In the genomic region with DNA sequence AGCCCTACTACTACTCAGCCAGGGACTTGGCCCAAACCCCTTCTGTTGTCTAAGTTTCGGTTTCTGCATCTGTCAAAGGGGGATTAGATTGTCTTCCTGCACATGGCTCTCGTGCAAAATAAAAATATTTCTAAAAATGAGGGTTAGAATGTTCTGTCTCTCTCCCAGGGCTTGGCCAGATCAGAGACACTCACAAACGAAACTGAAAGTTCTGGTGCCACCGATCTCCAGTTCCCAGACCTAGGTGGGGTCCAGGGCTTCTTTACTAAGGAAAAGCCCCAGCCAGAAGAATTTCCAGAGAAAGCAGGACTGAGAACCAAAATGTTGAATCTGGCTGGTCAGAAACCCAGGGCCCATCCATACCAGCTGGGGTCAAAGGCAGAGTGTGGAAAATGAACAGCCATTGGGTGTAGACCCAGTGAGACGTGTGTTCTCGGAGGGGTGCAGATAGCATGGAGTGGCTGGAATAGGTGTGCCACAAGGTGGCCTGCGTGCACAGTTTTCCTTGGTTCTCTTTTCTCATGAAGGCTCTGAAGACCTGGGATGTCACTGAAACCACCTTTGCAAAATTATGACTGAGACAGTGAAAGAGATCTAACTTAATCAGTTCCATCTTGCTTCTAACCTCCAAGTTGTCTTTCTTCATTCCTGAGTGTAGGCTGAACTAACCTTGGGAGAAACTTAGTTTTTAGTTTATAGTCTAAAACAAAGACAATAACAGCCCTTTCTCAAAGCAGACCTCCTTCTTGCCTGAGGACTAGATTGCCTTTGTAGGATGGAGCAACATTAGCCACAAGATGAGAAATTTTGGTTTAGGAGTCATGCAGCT, we compare ENCODE assay signal across 9 cellular contexts. TPM values are rescaled to one million over a fixed set of nuclear protein-coding genes. Genes with fewer than 3 reads are reported as not detected.
A peak's percentile ranks its signal among the peaks of the same experiment; 100 is the strongest.
DNase-seq lines count a peak whose midpoint lies in the region; ATAC-seq and TF ChIP-seq lines count a peak whose summit lies in the region.
"Had no signal": no experiment of that assay in that cellular context is flagged by ENCODE, and none has a peak within 500 bp of the region (broad histone marks: within the 10 kb centered on the region; RNA-seq: fewer than 3 reads in every experiment).

No MANE protein-coding gene starts in this region.

- TF ChIP-seq CTCF in stomach (IDR thresholded peaks at IDR 0.05): peak in 5 of 7 experiments; percentile 13 to 40 (median 31)

- CTCF ChIA-PET in activated CD4-positive, alpha-beta T cell treated with anti-CD3 and anti-CD28 coated beads for 36 hours (lab: Charles Lee): interaction anchor here (0.7 to 1.2 kb wide), 2 partner anchors 71 to 402 kb away, joined by 3 to 4 read pairs; no protein-coding TSS in a partner anchor

- DNase-seq in activated CD4-positive, alpha-beta T cell treated with anti-CD3 and anti-CD28 coated beads for 36 hours: peak; percentile 46
- DNase-seq in activated CD4-positive, alpha-beta T cell treated with anti-CD3 and anti-CD28 coated beads for 4 hours: no peak
- DNase-seq in RPMI7951 (ENCODE audit: low read depth) (peak; percentile 42), erythroblast (lab: John Stamatoyannopoulos, UW) (peak; percentile 16 to 40), stomach (peak; percentile 52), EL (no peak), GDM1 (lab: John Stamatoyannopoulos, UW) (no peak)
- DNase-seq in stimulated activated CD4-positive, alpha-beta T cell treated with anti-CD3 and anti-CD28 coated beads, Interleukin-2, amount 100 ng/mL, for 48 hours: no peak

- intact Hi-C loops in activated CD4-positive, alpha-beta T cell treated with anti-CD3 and anti-CD28 coated beads for 36 hours (cut with DNase I, micrococcal nuclease): no loop called here
- intact Hi-C loops in stomach (cut with DNase I; ENCODE audit: low total_unique reads): no loop called here

- POLR2A ChIA-PET in activated CD4-positive, alpha-beta T cell treated with anti-CD3 and anti-CD28 coated beads for 36 hours (lab: Charles Lee): interaction anchor here (0.6 to 1.4 kb wide), 2 partner anchors 11 to 38 kb away, joined by 3 to 5 read pairs; no protein-coding TSS in a partner anchor

- peaks cover 39% of the 10 kb centered on the region for H3K4me1 Mint-ChIP-seq in activated CD4-positive, alpha-beta T cell treated with anti-CD3 and anti-CD28 coated beads for 36 hours

- H3K27ac ChIP-seq in stomach: peak overlapping the region; percentile 23 to 87 (median 77)

- H3K27me3 Mint-ChIP-seq in activated CD4-positive, alpha-beta T cell treated with anti-CD3 and anti-CD28 coated beads for 36 hours: no peaks in the 10 kb centered on the region

- no peaks in the 10 kb centered on the region for H3K36me3 ChIP-seq in stomach

- H3K36me3 Mint-ChIP-seq in activated CD4-positive, alpha-beta T cell treated with anti-CD3 and anti-CD28 coated beads for 36 hours (ENCODE audit: low read depth): no peaks in the 10 kb centered on the region

- TF ChIP-seq EP300 in stomach (IDR thresholded peaks at IDR 0.05): no peak

- peaks cover 31 to 56% (median 45%) of the 10 kb centered on the region in 4 donors for H3K4me1 ChIP-seq in stomach

- WGBS in stomach, 5 donors: 18 to 26% (median 22%) methylated on average over 7 of the region's 7 CpGs

- peak; percentile 11 for ATAC-seq in activated CD4-positive, alpha-beta T cell treated with anti-CD3 and anti-CD28 coated beads for 36 hours

- H3K9me3 Mint-ChIP-seq in activated CD4-positive, alpha-beta T cell treated with anti-CD3 and anti-CD28 coated beads for 36 hours (ENCODE audit: low read depth): no peaks in the 10 kb centered on the region

- TF ChIP-seq POLR2A in erythroblast (IDR thresholded peaks at IDR 0.05; ENCODE audit: low read length) (no peak), stomach (IDR thresholded peaks at IDR 0.05) (no peak)

- peak overlapping the region; percentile 82 for H3K27ac Mint-ChIP-seq in activated CD4-positive, alpha-beta T cell treated with anti-CD3 and anti-CD28 coated beads for 36 hours

- peak overlapping the region; percentile 36 to 47 (median 40) for H3K4me3 ChIP-seq in stomach

- H3K9me3 ChIP-seq in stomach: no peaks in the 10 kb centered on the region

- no peaks in the 10 kb centered on the region for H3K27me3 ChIP-seq in stomach

- peak overlapping the region; percentile 61 for H3K4me3 Mint-ChIP-seq in activated CD4-positive, alpha-beta T cell treated with anti-CD3 and anti-CD28 coated beads for 36 hours

RNA-seq across cellular contexts. Expression of gene SLC23A1, which starts 2.2 kb away (rescaled TPM):
- total RNA-seq in activated CD4-positive, alpha-beta T cell treated with anti-CD3 and anti-CD28 coated beads for 36 hours: under 1 TPM; 0.43 to 0.53 TPM
- total RNA-seq in RPMI7951 (2014; rRNA removed; shearing (Covaris generic)): not detected in 2 replicates
- under 1 TPM in 1 of 5 donors, not detected in 4; 0.37 TPM for total RNA-seq in stomach
- not detected for polyA plus RNA-seq in stomach
- polyA plus RNA-seq: BJ had no signal

RNA-seq across cellular contexts. Expression of gene MZB1, which starts 4.4 kb away (rescaled TPM):
- total RNA-seq in activated CD4-positive, alpha-beta T cell treated with anti-CD3 and anti-CD28 coated beads for 36 hours: 1 to 10 TPM; 7.8 to 9.8 TPM
- total RNA-seq in RPMI7951 (2014; rRNA removed; shearing (Covaris generic)): not detected in 2 replicates
- 10 to 100 TPM in 1 of 5 donors, 1 to 10 TPM in 3, not detected in 1; 1.1 to 15.8 (median 1.5) TPM for total RNA-seq in stomach
- 10 to 100 TPM in 2 of 3 donors, 1 to 10 TPM in 1; 7.6 to 14.1 (median 11.1) TPM for polyA plus RNA-seq in stomach
- polyA plus RNA-seq: BJ had no signal

RNA-seq across cellular contexts. Expression of gene PROB1, which starts 9.6 kb away (rescaled TPM):
- 1 to 10 TPM; 3.2 TPM for total RNA-seq in activated CD4-positive, alpha-beta T cell treated with anti-CD3 and anti-CD28 coated beads for 36 hours
- total RNA-seq in RPMI7951 (2014; rRNA removed; shearing (Covaris generic)): 0.10 and 0.12 TPM in 2 replicates
- total RNA-seq in stomach: under 1 TPM in 2 of 5 donors, not detected in 3; 0.73 to 0.89 TPM
- polyA plus RNA-seq in stomach: under 1 TPM; 0.55 to 0.76 (median 0.56) TPM

RNA-seq across cellular contexts. Expression of gene SPATA24, which starts 18.6 kb away (rescaled TPM):
- total RNA-seq in activated CD4-positive, alpha-beta T cell treated with anti-CD3 and anti-CD28 coated beads for 36 hours: 1 to 10 TPM; 4.6 to 5.9 TPM
- total RNA-seq in RPMI7951 (2014; rRNA removed; shearing (Covaris generic)): 4.7 and 6.1 TPM in 2 replicates
- 1 to 10 TPM in 1 of 5 donors, under 1 TPM in 1, not detected in 3; 0.92 to 3.6 TPM for total RNA-seq in stomach
- polyA plus RNA-seq in stomach: 10 to 100 TPM in 1 of 3 donors, 1 to 10 TPM in 2; 5.4 to 10.1 (median 8.6) TPM

RNA-seq across cellular contexts. Expression of gene PAIP2, which starts 43.6 kb away (rescaled TPM):
- 100 to 1,000 TPM; 101 to 126 TPM for total RNA-seq in activated CD4-positive, alpha-beta T cell treated with anti-CD3 and anti-CD28 coated beads for 36 hours
- total RNA-seq in RPMI7951 (2014; rRNA removed; shearing (Covaris generic)): 34.9 and 45.4 TPM in 2 replicates
- total RNA-seq in stomach: 10 to 100 TPM; 12.7 to 92.7 (median 51.3) TPM
- polyA plus RNA-seq in stomach: 100 to 1,000 TPM in 1 of 3 donors, 10 to 100 TPM in 2; 57.5 to 104 (median 86.5) TPM

Comparison
In these comparisons a context has a peak if more than half of its experiments do, and no peak if none do; other contexts are left out.
1. DNase-seq: peak in activated CD4-positive, alpha-beta T cell treated with anti-CD3 and anti-CD28 coated beads for 36 hours (single experiment), RPMI7951 (single experiment), erythroblast (2 of 2) and stomach (single experiment); none in activated CD4-positive, alpha-beta T cell treated with anti-CD3 and anti-CD28 coated beads for 4 hours (0 of 2), EL (single experiment), stimulated activated CD4-positive, alpha-beta T cell treated with anti-CD3 and anti-CD28 coated beads, Interleukin-2, amount 100 ng/mL, for 48 hours (0 of 2) and GDM1 (single experiment).